8 cellular contexts compared by ENCODE assay signal in the genomic region with DNA sequence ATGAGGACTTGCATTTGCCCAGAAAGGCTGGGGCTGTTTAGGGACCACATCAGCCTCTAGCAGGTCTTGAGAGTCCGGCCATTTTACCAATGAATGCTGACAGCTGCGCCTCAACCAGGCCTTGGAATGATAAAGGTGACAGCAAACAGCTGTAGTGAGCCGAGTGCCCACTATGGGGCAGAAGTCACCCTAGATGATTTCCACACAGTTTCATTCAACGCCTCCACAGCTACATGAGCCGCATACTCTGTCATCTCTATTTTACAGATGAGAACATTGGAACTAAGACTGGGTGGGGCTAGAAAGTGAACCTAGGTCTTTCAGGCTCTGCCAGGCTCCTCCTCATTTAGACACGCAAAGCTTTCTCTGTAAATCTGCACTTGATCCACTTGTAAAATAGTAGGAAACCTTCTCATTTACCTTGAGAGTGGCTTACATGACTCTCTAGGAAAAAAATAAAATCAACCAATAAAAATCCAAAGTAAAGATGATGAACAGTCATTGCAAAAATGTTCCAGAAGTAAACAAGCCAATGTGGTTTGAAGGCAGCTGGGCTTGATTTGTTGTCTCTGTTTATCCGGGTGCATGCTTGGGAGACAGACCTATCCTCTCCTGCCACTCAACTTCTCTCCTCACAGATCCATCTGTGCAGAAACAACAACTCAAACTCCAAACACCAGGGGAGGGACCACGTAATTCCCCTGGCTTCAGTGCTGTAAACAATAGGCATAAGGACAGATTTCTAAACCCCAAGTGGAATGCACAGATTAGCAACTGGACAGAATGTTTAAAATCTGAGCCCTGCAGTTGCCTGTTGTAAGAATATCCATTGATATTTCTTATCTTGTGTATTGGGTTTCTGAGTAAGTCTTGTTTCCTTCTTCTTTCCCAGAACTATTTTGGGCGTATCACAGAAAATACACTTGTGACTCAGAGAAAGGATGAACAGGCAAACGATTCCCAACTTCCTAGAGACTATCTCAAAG. TPM values are rescaled to one million over a fixed set of nuclear protein-coding genes. Genes with fewer than 3 reads are reported as not detected.
A peak's percentile ranks its signal among the peaks of the same experiment; 100 is the strongest.
DNase-seq lines count a peak whose midpoint lies in the region; ATAC-seq and TF ChIP-seq lines count a peak whose summit lies in the region.

No MANE protein-coding gene starts in this region.

- H3K4me3 ChIP-seq in DND-41 (ENCODE audit: low read depth in 1 of 2, low read length in 2 of 2): no peak overlapping the region
- no peak overlapping the region for H3K4me3 ChIP-seq in HEK293 (ENCODE audit: low read depth, low read length)
- H3K4me3 ChIP-seq in neural progenitor cell: no peak overlapping the region
- no peak overlapping the region for H3K4me3 ChIP-seq in upper lobe of left lung

- H3K4me1 ChIP-seq in DND-41 (ENCODE audit: insufficient read depth, low read length): no peaks in the 10 kb centered on the region
- H3K4me1 ChIP-seq in HEK293 (ENCODE audit: control insufficient read depth, insufficient read depth, low read length): no peaks in the 10 kb centered on the region
- no peaks in the 10 kb centered on the region for H3K4me1 ChIP-seq in neural progenitor cell
- H3K4me1 ChIP-seq in upper lobe of left lung: peaks cover 8 to 18% (median 14%) of the 10 kb centered on the region in 4 donors

- peaks cover 12% of the 10 kb centered on the region for H3K36me3 Mint-ChIP-seq in neural progenitor cell

- no peaks in the 10 kb centered on the region for H3K9me3 Mint-ChIP-seq in neural progenitor cell

- no peak overlapping the region for H3K27ac ChIP-seq in DND-41 (ENCODE audit: low read length)
- H3K27ac ChIP-seq in HEK293 (ENCODE audit: extremely low read depth, low read depth, low read length): no peak overlapping the region
- H3K27ac ChIP-seq in neural progenitor cell: no peak overlapping the region
- peak overlapping the region; percentile 16 to 68 (median 26) for H3K27ac ChIP-seq in upper lobe of left lung

- no peaks in the 10 kb centered on the region for H3F3A ChIP-seq in neural progenitor cell (ENCODE audit: low read depth)

- H3K9me3 ChIP-seq in DND-41 (ENCODE audit: insufficient read depth, low read length, severe bottlenecking) (no peaks in the 10 kb centered on the region), HEK293 (ENCODE audit: control insufficient read depth, insufficient read depth, low read depth, low read length) (no peaks in the 10 kb centered on the region), neural progenitor cell (ENCODE audit: low read depth) (no peaks in the 10 kb centered on the region), upper lobe of left lung (no peaks in the 10 kb centered on the region)

- POLR2A ChIA-PET in HEK293 (lab: Yijun Ruan, JAX): interaction anchor here (0.5 kb wide), 1 partner anchor 133 kb away, joined by 10 read pairs; no protein-coding TSS in a partner anchor

- H3K36me3 ChIP-seq in DND-41 (ENCODE audit: insufficient read depth, low read length) (no peaks in the 10 kb centered on the region), HEK293 (ENCODE audit: control insufficient read depth in 2 of 2, insufficient read depth in 1 of 2, low read length in 2 of 2) (peaks cover 0 to 5% of the 10 kb centered on the region in 2 experiments; a peak in 2 of 3 replicates), neural progenitor cell (no peaks in the 10 kb centered on the region), upper lobe of left lung (peaks cover 0 to 21% (median 6%) of the 10 kb centered on the region in 4 donors)

- ATAC-seq in DND-41 (ENCODE audit: insufficient read depth, low read depth) (peak; percentile 72), upper lobe of left lung (ENCODE audit: low FRiP score in 2 of 2) (peak; percentile 61 to 90)

- peaks cover 18% of the 10 kb centered on the region for H3K4me1 Mint-ChIP-seq in neural progenitor cell

- DNase-seq in DND-41: peak; percentile 20
- peak; percentile 61 to 80 for DNase-seq in NCI-H526 (lab: John Stamatoyannopoulos, UW)
- DNase-seq in activated CD8-positive, alpha-beta memory T cell treated with anti-CD3 and anti-CD28 coated beads, Interleukin-2, amount 50 U/mL, for 4 hours: peak; percentile 16
- peak; percentile 85 for DNase-seq in fibroblast of peridontal ligament (ENCODE audit: extremely low read depth)
- peak; percentile 76 for DNase-seq in neural progenitor cell (ENCODE audit: low spot score)
- peak in 1 of 2 donors; percentile 51 for DNase-seq in upper lobe of left lung
- DNase-seq in effector CD4-positive, alpha-beta T cell: no peak

- no peak overlapping the region for H3K4me3 Mint-ChIP-seq in neural progenitor cell

- CTCF ChIA-PET in HEK293 (lab: Yijun Ruan, JAX): interaction anchor here (0.5 to 2.3 kb wide), 15 partner anchors 9 to 423 kb away, joined by 3 to 13 read pairs (median 4); a partner anchor contains a TSS

- H4K20me1 ChIP-seq in DND-41 (ENCODE audit: insufficient read depth, low read length) (no peaks in the 10 kb centered on the region), neural progenitor cell (ENCODE audit: low read depth) (no peaks in the 10 kb centered on the region)

- H3K4me2 ChIP-seq in DND-41 (ENCODE audit: insufficient read depth, low read length) (no peak overlapping the region), neural progenitor cell (no peak overlapping the region)

- TF ChIP-seq CTCF in DND-41 (IDR thresholded peaks at IDR 0.05; ENCODE audit: borderline replicate concordance, extremely low read depth, low read length, poor library complexity, severe bottlenecking) (peak; percentile 56), HEK293 (tag by site-specific recombination; IDR thresholded peaks at IDR 0.05) (0 out of 2 replicates have a peak, but pooled peaks have one; percentile 13), neural progenitor cell (IDR thresholded peaks at IDR 0.05) (peak; percentile 73), upper lobe of left lung (IDR thresholded peaks at IDR 0.05) (peak in 5 of 6 experiments; percentile 38 to 62 (median 55))

- 47 to 48% methylated on average over 8 to 10 of the region's 10 CpGs for WGBS in upper lobe of left lung, 2 donors

- H3K79me2 ChIP-seq in DND-41 (ENCODE audit: insufficient read depth, low read length) (no peaks in the 10 kb centered on the region), neural progenitor cell (ENCODE audit: low read depth) (no peaks in the 10 kb centered on the region)

- no peak overlapping the region for H3K27ac Mint-ChIP-seq in neural progenitor cell

- TF ChIP-seq POLR2A in upper lobe of left lung (IDR thresholded peaks at IDR 0.05): no peak

- H2AFZ ChIP-seq in DND-41 (ENCODE audit: low read depth, low read length) (no peak overlapping the region), neural progenitor cell (replicated peaks) (no peak overlapping the region)

- no peak for TF ChIP-seq EP300 in upper lobe of left lung (IDR thresholded peaks at IDR 0.05)

- no peaks in the 10 kb centered on the region for H3K27me3 Mint-ChIP-seq in neural progenitor cell (ENCODE audit: insufficient read depth, low read depth)

- no peaks in the 10 kb centered on the region for H3K27me3 ChIP-seq in DND-41 (ENCODE audit: insufficient read depth, low read length, poor library complexity)
- H3K27me3 ChIP-seq in neural progenitor cell: no peaks in the 10 kb centered on the region
- H3K27me3 ChIP-seq in upper lobe of left lung: no peaks in the 10 kb centered on the region

- H3K9ac ChIP-seq in DND-41 (ENCODE audit: low read depth, low read length): no peak overlapping the region
- no peak overlapping the region for H3K9ac ChIP-seq in neural progenitor cell

TF ChIP-seq in HEK293, 187 proteins besides CTCF, POLR2A, EP300 and RAD21 (continues in another document):
- TF ChIP-seq GLIS2 (tag by site-specific recombination; IDR thresholded peaks at IDR 0.05) (no peak), ZBTB17 (tag by site-specific recombination; IDR thresholded peaks at IDR 0.05) (peak; percentile 47), ZNF510 (tag by site-specific recombination; IDR thresholded peaks at IDR 0.05; ENCODE audit: insufficient replicate concordance) (no peak), EGR2 (tag by site-specific recombination; IDR thresholded peaks at IDR 0.05; ENCODE audit: low read depth) (no peak)
- TF ChIP-seq, protein P1, sequence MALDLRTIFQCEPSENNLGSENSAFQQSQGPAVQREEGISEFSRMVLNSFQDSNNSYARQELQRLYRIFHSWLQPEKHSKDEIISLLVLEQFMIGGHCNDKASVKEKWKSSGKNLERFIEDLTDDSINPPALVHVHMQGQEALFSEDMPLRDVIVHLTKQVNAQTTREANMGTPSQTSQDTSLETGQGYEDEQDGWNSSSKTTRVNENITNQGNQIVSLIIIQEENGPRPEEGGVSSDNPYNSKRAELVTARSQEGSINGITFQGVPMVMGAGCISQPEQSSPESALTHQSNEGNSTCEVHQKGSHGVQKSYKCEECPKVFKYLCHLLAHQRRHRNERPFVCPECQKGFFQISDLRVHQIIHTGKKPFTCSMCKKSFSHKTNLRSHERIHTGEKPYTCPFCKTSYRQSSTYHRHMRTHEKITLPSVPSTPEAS (tag by site-specific recombination; IDR thresholded peaks at IDR 0.05): no peak
- TF ChIP-seq, protein P2, sequence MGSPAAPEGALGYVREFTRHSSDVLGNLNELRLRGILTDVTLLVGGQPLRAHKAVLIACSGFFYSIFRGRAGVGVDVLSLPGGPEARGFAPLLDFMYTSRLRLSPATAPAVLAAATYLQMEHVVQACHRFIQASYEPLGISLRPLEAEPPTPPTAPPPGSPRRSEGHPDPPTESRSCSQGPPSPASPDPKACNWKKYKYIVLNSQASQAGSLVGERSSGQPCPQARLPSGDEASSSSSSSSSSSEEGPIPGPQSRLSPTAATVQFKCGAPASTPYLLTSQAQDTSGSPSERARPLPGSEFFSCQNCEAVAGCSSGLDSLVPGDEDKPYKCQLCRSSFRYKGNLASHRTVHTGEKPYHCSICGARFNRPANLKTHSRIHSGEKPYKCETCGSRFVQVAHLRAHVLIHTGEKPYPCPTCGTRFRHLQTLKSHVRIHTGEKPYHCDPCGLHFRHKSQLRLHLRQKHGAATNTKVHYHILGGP (tag by site-specific recombination; IDR thresholded peaks at IDR 0.05): peak; percentile 60

RNA-seq across cellular contexts. Expression of a gene that starts 31.5 kb away (rescaled TPM):
- total RNA-seq in neural progenitor cell (ENCODE audit: low replicate concordance) (not detected in 2 replicates), upper lobe of left lung (1 to 10 TPM in 1 of 6 donors, not detected in 5; 2.1 TPM)

Comparison
In these comparisons a context has a peak if more than half of its experiments do, and no peak if none do; other contexts are left out.
1. H3K27ac ChIP-seq: peak in upper lobe of left lung (4 of 4); none in DND-41 (single experiment), HEK293 (single experiment) and neural progenitor cell (single experiment).
2. CTCF ChIP-seq: peak in every context shown above with its lines; median percentile 73 in neural progenitor cell; 56 in DND-41; 55 in upper lobe of left lung; 13 in HEK293.